32 cellular contexts compared by ENCODE assay signal in genomic region chr11:11290354-11290753, GRCh38.
"Had no signal": no experiment of that assay in that cellular context is flagged by ENCODE, and none has a peak within 500 bp of the region (broad histone marks: within the 10 kb centered on the region; RNA-seq: fewer than 3 reads in every experiment).

No MANE protein-coding gene starts in this region.

- H3K4me3 ChIP-seq: cardiac muscle cell, Peyer's patch had no signal

- H3K27ac ChIP-seq: brain microvascular endothelial cell, cardiac muscle cell, Peyer's patch, RWPE1, WERI-Rb-1 had no signal

- H3K4me1 ChIP-seq: Peyer's patch had no signal

- H3K27me3 ChIP-seq: brain microvascular endothelial cell, Peyer's patch had no signal

- DNase-seq: activated CD4-positive, alpha-beta memory T cell treated with anti-CD3 and anti-CD28 coated beads, Interleukin-2, amount 10 ng/mL, durations not matched to agents 7 days and 5 days; activated CD4-positive, alpha-beta T cell treated with anti-CD3 and anti-CD28 coated beads for 1 hour; activated CD4-positive, alpha-beta T cell treated with anti-CD3 and anti-CD28 coated beads for 48 hours; activated CD4-positive, CD25-positive, alpha-beta regulatory T cell; activated CD8-positive, alpha-beta memory T cell treated with anti-CD3 and anti-CD28 coated beads for 24 hours; activated CD8-positive, alpha-beta memory T cell treated with anti-CD3 and anti-CD28 coated beads, Interleukin-2, amount 10 ng/mL, durations not matched to agents 7 days and 5 days; activated CD8-positive, alpha-beta memory T cell treated with anti-CD3 and anti-CD28 coated beads, Interleukin-2, amount 50 U/mL, for 48 hours; activated effector memory CD4-positive, alpha-beta T cell treated with Interleukin-2 at 50 U/mL for 16 hours; activated naive CD4-positive, alpha-beta T cell treated with anti-CD3 and anti-CD28 coated beads, Interleukin-2, amount 10 ng/mL, durations not matched to agents 7 days and 5 days; activated naive CD8-positive, alpha-beta T cell treated with anti-CD3 and anti-CD28 coated beads, Interleukin-2, amount 50 U/mL, for 24 hours; activated T-cell treated with anti-CD3 and anti-CD28 coated beads, Interleukin-2, amount 50 U/mL, for 48 hours; anterior cingulate cortex; brain microvascular endothelial cell; Karpas-422; KBM-7; NCI-H1048; NCI-H1105 treated with DMSO at 0.1 percent for 48 hours; NCI-H1436; NCI-H1694; NCI-H1930; NCI-H2081 treated with DMSO at 0.1 percent for 48 hours; NCI-H226; NCI-H446 treated with DMSO at 0.1 percent for 48 hours; NCI-H524; NCI-H69; PC-3; Peyer's patch; Right ventricle myocardium superior; T1000; WERI-Rb-1 had no signal

- ATAC-seq: activated CD8-positive, alpha-beta memory T cell treated with anti-CD3 and anti-CD28 coated beads, Interleukin-2, amount 10 ng/mL, durations not matched to agents 7 days and 5 days; activated naive CD8-positive, alpha-beta T cell treated with anti-CD3 and anti-CD28 coated beads, Interleukin-2, amount 50 U/mL, for 24 hours; PC-3 had no signal

- H3K36me3 ChIP-seq: brain microvascular endothelial cell, cardiac muscle cell, Peyer's patch, WERI-Rb-1 had no signal

- H3K9me3 ChIP-seq: Peyer's patch had no signal
